In the genomic region with DNA sequence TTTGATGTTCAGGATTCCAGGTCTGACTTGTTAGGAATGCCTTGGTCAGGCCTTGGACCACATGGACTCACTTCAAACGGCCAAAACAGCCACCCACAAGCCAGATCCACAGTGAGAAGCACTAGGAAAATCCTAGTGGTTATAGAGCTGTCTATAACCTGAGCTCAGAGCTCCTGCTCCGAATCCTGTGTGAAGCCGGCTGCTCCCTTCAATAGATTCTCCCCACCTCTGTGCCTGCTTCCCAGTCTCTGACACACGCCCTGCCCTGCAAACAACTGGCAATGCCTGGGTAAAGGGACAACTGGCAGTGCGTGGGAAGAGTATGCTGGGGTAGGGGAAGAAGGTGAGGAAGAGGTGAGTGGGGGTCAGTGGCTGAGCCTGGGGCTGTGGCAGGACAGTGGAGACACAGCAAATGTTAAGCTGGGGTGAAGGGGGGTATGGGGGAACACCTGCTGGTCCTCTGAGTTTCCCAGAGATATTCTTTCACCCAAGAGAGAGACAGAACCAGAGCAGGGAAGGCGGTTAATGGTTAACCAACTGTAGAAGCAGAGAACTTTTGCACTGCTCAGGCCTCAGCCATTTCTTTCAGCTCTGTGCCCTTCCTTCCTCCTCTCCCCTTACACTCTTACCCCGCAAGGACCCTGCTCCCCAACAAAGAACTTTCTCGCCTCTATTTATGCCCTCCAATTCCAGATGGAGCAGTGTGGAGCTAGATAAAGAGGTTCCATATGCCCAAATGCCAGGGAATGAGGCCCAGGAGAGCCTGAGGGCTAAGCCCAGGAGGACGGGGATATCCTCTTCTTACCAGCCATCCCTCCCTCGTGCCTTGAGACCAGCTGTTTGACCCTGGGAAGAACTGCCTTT, we compare ENCODE assay signal across 11 cellular contexts. TPM values are rescaled to one million over a fixed set of nuclear protein-coding genes. Genes with fewer than 3 reads are reported as not detected.
A peak's percentile ranks its signal among the peaks of the same experiment; 100 is the strongest.
DNase-seq lines count a peak whose midpoint lies in the region; ATAC-seq and TF ChIP-seq lines count a peak whose summit lies in the region.
"Had no signal": no experiment of that assay in that cellular context is flagged by ENCODE, and none has a peak within 500 bp of the region (broad histone marks: within the 10 kb centered on the region; RNA-seq: fewer than 3 reads in every experiment).

No MANE protein-coding gene starts in this region.

- H3K4me1 ChIP-seq in hepatocyte (ENCODE audit: insufficient read depth): peaks cover 50% of the 10 kb centered on the region

- no peaks in the 10 kb centered on the region for H3K36me3 ChIP-seq in hepatocyte (replicated peaks; ENCODE audit: insufficient read depth, low read depth)

- H3K27ac Mint-ChIP-seq in Calu3 (ENCODE audit: unreplicated experiment) (no peak overlapping the region), progenitor cell of endocrine pancreas (peak overlapping the region; percentile 34)
- H3K27ac Mint-ChIP-seq: effector memory CD8-positive, alpha-beta T cell had no signal

- H3K36me3 Mint-ChIP-seq in Calu3 (ENCODE audit: insufficient read depth, unreplicated experiment) (peaks cover 22% of the 10 kb centered on the region), progenitor cell of endocrine pancreas (ENCODE audit: insufficient read depth) (no peaks in the 10 kb centered on the region)
- H3K36me3 Mint-ChIP-seq in activated T-cell treated with anti-CD3 and anti-CD28 coated beads, Interleukin-2, amount 50 U/mL, for 4 hours (ENCODE audit: insufficient read depth): no peaks in the 10 kb centered on the region

- DNase-seq in Calu3 (peak; percentile 33), SW480 (ENCODE audit: low spot score) (peak; percentile 42), hepatocyte (ENCODE audit: low spot score) (peak; percentile 63), progenitor cell of endocrine pancreas (ENCODE audit: low spot score, unreplicated experiment) (no peak), occipital lobe (lab: John Stamatoyannopoulos, UW) (no peak)
- no peak for DNase-seq in activated T-cell treated with anti-CD3 and anti-CD28 coated beads, Interleukin-2, amount 50 U/mL, for 4 hours
- DNase-seq: activated naive CD4-positive, alpha-beta T cell; effector memory CD8-positive, alpha-beta T cell; NCI-H187 treated with DMSO at 0.1 percent for 48 hours had no signal

- ATAC-seq in esophagus mucosa: no peak
- no peak for ATAC-seq in activated T-cell treated with anti-CD3 and anti-CD28 coated beads, Interleukin-2, amount 50 U/mL, for 4 hours
- ATAC-seq in HG02840 (IDR thresholded peaks at IDR 0.05; ENCODE audit: low FRiP score, unreplicated experiment): no peak

- no TSS peak for BruUV-seq in Calu3 (replicated peaks; lab: Mats Ljungman, UMichigan)

- H3K9me2 ChIP-seq in hepatocyte (replicated peaks; ENCODE audit: insufficient read depth): no peaks in the 10 kb centered on the region

- no peaks in the 10 kb centered on the region for H3K27me3 ChIP-seq in hepatocyte

- no peak overlapping the region for H2AFZ ChIP-seq in hepatocyte

- H3K4me3 ChIP-seq in hepatocyte: no peak overlapping the region

- TF ChIP-seq CTCF in Calu3 (IDR thresholded peaks at IDR 0.05; ENCODE audit: unreplicated experiment): no peak
- no peak for TF ChIP-seq CTCF in hepatocyte (IDR thresholded peaks at IDR 0.05; ENCODE audit: poor library complexity)
- no peak for TF ChIP-seq CTCF in progenitor cell of endocrine pancreas (IDR thresholded peaks at IDR 0.05; ENCODE audit: unreplicated experiment)

- CTCF ChIA-PET in Calu3 (lab: Charles Lee): interaction anchor here (0.6 to 4.9 kb wide), 13 partner anchors 13 to 277 kb away, joined by 3 to 35 read pairs (median 3); no protein-coding TSS in a partner anchor

- 56% methylated on average over 10 of the region's 10 CpGs for WGBS in hepatocyte (ENCODE audit: low lambda C conversion rate, missing lambda C conversion rate)

- no peaks in the 10 kb centered on the region for H3K27me3 Mint-ChIP-seq in Calu3 (ENCODE audit: unreplicated experiment)
- H3K27me3 Mint-ChIP-seq in progenitor cell of endocrine pancreas: peaks cover 18% of the 10 kb centered on the region
- H3K27me3 Mint-ChIP-seq in activated T-cell treated with anti-CD3 and anti-CD28 coated beads, Interleukin-2, amount 50 U/mL, for 4 hours (ENCODE audit: low read depth): peaks cover 32% of the 10 kb centered on the region

- H3K79me2 ChIP-seq in hepatocyte: peaks cover 63% of the 10 kb centered on the region

- H4K20me1 ChIP-seq in hepatocyte (ENCODE audit: insufficient read depth, poor library complexity, severe bottlenecking): no peaks in the 10 kb centered on the region

- intact Hi-C loops in Calu3 (cut with micrococcal nuclease; ENCODE audit: unreplicated experiment): loop anchor here (1.0 to 2.0 kb wide), 3 partner anchors 39 to 107 kb away; no protein-coding TSS in a partner anchor

- peak overlapping the region; percentile 63 for H3K4me2 ChIP-seq in hepatocyte

- H3K4me1 Mint-ChIP-seq in Calu3 (ENCODE audit: low read depth, unreplicated experiment) (peaks cover 31% of the 10 kb centered on the region), progenitor cell of endocrine pancreas (ENCODE audit: low read depth) (peaks cover 69% of the 10 kb centered on the region)
- H3K4me1 Mint-ChIP-seq in activated T-cell treated with anti-CD3 and anti-CD28 coated beads, Interleukin-2, amount 50 U/mL, for 4 hours (ENCODE audit: low read depth): peaks cover 15% of the 10 kb centered on the region

- no peaks in the 10 kb centered on the region for H3K9me3 ChIP-seq in hepatocyte (ENCODE audit: low read depth)

- no peak overlapping the region for H3K4me3 Mint-ChIP-seq in Calu3 (ENCODE audit: low read depth, unreplicated experiment)
- peak overlapping the region; percentile 18 for H3K4me3 Mint-ChIP-seq in progenitor cell of endocrine pancreas (ENCODE audit: low read depth)
- no peak overlapping the region for H3K4me3 Mint-ChIP-seq in activated T-cell treated with anti-CD3 and anti-CD28 coated beads, Interleukin-2, amount 50 U/mL, for 4 hours
- H3K4me3 Mint-ChIP-seq: effector memory CD8-positive, alpha-beta T cell had no signal

- peak overlapping the region; percentile 72 for H3K27ac ChIP-seq in hepatocyte

- H3K9me3 Mint-ChIP-seq in Calu3 (ENCODE audit: low read depth, unreplicated experiment) (no peaks in the 10 kb centered on the region), progenitor cell of endocrine pancreas (ENCODE audit: low read depth) (no peaks in the 10 kb centered on the region)
- no peaks in the 10 kb centered on the region for H3K9me3 Mint-ChIP-seq in activated T-cell treated with anti-CD3 and anti-CD28 coated beads, Interleukin-2, amount 50 U/mL, for 4 hours
- H3K9me3 Mint-ChIP-seq: effector memory CD8-positive, alpha-beta T cell had no signal

RNA-seq across cellular contexts. Expression of a gene that starts 4.4 kb away (rescaled TPM):
- total RNA-seq in Calu3 (2022) (16.2 and 21.9 TPM in 2 replicates), hepatocyte (8.3 and 9.8 TPM in 2 replicates), progenitor cell of endocrine pancreas (32.9 and 34.9 TPM in 2 replicates), occipital lobe (60.7 TPM), esophagus mucosa (47.5 TPM)
- 13.1 and 16.4 TPM in 2 replicates for polyA plus RNA-seq in hepatocyte
- total RNA-seq in activated T-cell treated with anti-CD3 and anti-CD28 coated beads, Interleukin-2, amount 50 U/mL, for 4 hours: under 1 TPM; 0.15 to 0.71 (median 0.35) TPM

Comparison
In these comparisons a context has a peak if more than half of its experiments do, and no peak if none do; other contexts are left out.
1. DNase-seq: peak in Calu3 (single experiment), SW480 (single experiment) and hepatocyte (single experiment); none in progenitor cell of endocrine pancreas (single experiment), occipital lobe (single experiment) and activated T-cell treated with anti-CD3 and anti-CD28 coated beads, Interleukin-2, amount 50 U/mL, for 4 hours (single experiment).